In the genomic region with DNA sequence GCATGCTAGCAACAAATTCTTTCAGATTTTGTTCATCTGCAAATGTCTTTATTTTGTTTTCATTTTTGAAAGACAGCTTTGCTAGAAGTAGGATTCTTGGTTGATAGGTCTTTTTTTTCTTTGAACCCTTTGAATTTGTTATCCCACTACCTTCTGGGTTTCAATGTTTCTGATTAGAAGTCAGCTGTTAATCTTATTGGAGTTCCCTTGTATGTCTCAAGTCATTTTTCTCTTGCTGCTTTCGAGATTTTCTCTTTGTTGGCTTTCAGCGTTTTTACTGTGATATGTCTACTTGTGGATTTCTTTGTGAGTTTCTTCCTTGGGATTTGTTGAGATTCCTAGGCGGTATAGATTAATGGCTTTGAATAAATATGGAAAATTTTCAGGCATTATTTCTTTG, we compare ENCODE assay signal across 15 cellular contexts. TPM values are rescaled to one million over a fixed set of nuclear protein-coding genes. Genes with fewer than 3 reads are reported as not detected.
DNase-seq lines count a peak whose midpoint lies in the region; ATAC-seq and TF ChIP-seq lines count a peak whose summit lies in the region.
"Had no signal": no experiment of that assay in that cellular context is flagged by ENCODE, and none has a peak within 500 bp of the region (broad histone marks: within the 10 kb centered on the region; RNA-seq: fewer than 3 reads in every experiment).

No MANE protein-coding gene starts in this region.

- no peaks in the 10 kb centered on the region for H3K4me1 ChIP-seq in uterus
- H3K4me1 ChIP-seq: BLaER1 had no signal

- no peak for TF ChIP-seq CTCF in uterus (IDR thresholded peaks at IDR 0.05)

- intact Hi-C loops in uterus (cut with DNase I; ENCODE audit: low total_unique reads), result no loop called here

- TF ChIP-seq POLR2A in uterus (IDR thresholded peaks at IDR 0.05), result no peak

- DNase-seq in NCI-H1092 treated with DMSO at 0.1 percent for 48 hours (lab: John Stamatoyannopoulos, UW) (peak; percentile 11), NCI-H1092 (lab: John Stamatoyannopoulos, UW) (no peak), DMS53 treated with DMSO at 0.1 percent for 48 hours (lab: John Stamatoyannopoulos, UW; ENCODE audit: unreplicated experiment) (peak; percentile 9), OCI-M1 (lab: John Stamatoyannopoulos, UW) (peak; percentile 10), uterus (no peak)
- DNase-seq: 8988T; AML-193; CD8-positive, alpha-beta memory T cell; DND-41; GDM1; HCEC 1CT had no signal

- ATAC-seq in GM21825 (IDR thresholded peaks at IDR 0.05; ENCODE audit: unreplicated experiment) (no peak), GM21423 (IDR thresholded peaks at IDR 0.05; ENCODE audit: unreplicated experiment) (no peak)

- no peak overlapping the region for H3K4me3 ChIP-seq in uterus
- H3K4me3 ChIP-seq: BLaER1 had no signal

- H3K27me3 ChIP-seq in uterus, result no peaks in the 10 kb centered on the region
- H3K27me3 ChIP-seq: BLaER1 had no signal

- H3K27ac ChIP-seq in uterus, result no peak overlapping the region
- H3K27ac ChIP-seq: BLaER1 had no signal

- H3K9me3 ChIP-seq in uterus, result peaks cover 0 to 3% of the 10 kb centered on the region in 2 donors

- no peaks in the 10 kb centered on the region for H3K36me3 ChIP-seq in uterus
- H3K36me3 ChIP-seq: BLaER1 had no signal

RNA-seq across cellular contexts. Expression of a gene that starts 27.2 kb away (rescaled TPM):
- 1 to 10 TPM in 2 of 4 donors, under 1 TPM in 1, not detected in 1; 0.98 to 9.5 (median 2.1) TPM for total RNA-seq in uterus
- total RNA-seq: CD8-positive, alpha-beta memory T cell had no signal

RNA-seq across cellular contexts. Expression of a gene that starts 52.3 kb away (rescaled TPM):
- not detected for total RNA-seq in uterus
- total RNA-seq: CD8-positive, alpha-beta memory T cell; H4 had no signal

Comparison
In these comparisons a context has a peak if more than half of its experiments do, and no peak if none do; other contexts are left out.
1. DNase-seq: peak in NCI-H1092 treated with DMSO at 0.1 percent for 48 hours (single experiment), DMS53 treated with DMSO at 0.1 percent for 48 hours (single experiment) and OCI-M1 (single experiment); none in NCI-H1092 (single experiment) and uterus (0 of 2).